Comparison of ENCODE assay signal across 8 cellular contexts in the genomic region with DNA sequence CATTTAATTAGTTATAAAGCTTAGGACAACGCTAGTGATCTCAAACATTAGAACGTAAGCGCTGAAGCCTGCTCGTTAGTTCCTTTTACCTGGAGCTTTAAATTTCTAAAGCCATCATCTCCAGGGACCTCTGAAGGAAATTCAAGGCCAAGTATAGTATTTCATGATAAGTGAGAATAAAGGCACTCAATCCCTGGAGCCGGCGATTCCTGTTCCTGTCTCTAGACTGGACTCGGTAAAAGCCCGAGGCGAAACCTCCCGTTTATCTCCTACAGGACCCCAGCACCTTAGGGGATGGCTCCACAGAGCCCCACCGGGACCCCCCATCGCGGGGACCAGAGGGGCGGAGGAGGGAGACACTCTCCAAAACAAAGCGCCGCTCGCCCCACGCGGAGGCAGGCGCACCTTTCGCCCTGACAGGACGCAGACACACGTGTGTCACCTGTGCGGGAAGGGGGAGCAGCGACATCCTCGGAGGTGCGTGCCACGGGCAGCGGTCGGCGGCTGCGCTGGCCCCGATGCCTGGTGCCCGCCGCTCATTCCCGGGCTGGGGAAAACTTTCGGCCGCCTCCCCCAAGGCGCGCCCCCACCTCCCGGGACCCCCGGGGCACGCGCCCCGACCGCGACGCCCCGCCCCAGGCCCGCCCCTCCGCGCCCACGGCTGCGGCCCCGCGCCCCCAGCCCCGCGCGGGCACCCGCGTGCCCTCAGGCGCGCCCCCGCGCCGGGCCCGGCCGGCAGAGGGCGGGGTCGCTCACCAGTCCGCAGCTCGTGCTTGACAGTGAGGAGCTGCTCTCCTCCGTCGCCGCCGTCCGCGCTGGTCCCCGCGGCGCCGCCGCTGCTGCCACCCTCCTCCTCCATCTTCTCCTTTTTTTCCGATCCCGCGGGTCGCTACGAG. TPM values are rescaled to one million over a fixed set of nuclear protein-coding genes. Genes with fewer than 3 reads are reported as not detected.
DNase-seq lines count a peak whose midpoint lies in the region; ATAC-seq, FAIRE-seq and TF ChIP-seq lines count a peak whose summit lies in the region.

No MANE protein-coding gene starts in this region.

- H3K4me1 ChIP-seq in mammary epithelial cell (ENCODE audit: insufficient read depth, low read length), result peaks cover 22% of the 10 kb centered on the region
- peaks cover 10% of the 10 kb centered on the region for H3K4me1 ChIP-seq in keratinocyte (ENCODE audit: control insufficient read depth, extremely low read depth, insufficient read depth, low read length)

- H4K20me1 ChIP-seq in mammary epithelial cell (ENCODE audit: insufficient read depth, low read length) (no peaks in the 10 kb centered on the region), keratinocyte (ENCODE audit: control insufficient read depth, extremely low read depth, insufficient read depth, low read length) (no peaks in the 10 kb centered on the region)

- no peaks in the 10 kb centered on the region for H3K36me3 ChIP-seq in mammary epithelial cell (ENCODE audit: insufficient read depth, low read length)
- H3K36me3 ChIP-seq in keratinocyte (ENCODE audit: control insufficient read depth in 2 of 2, extremely low read depth in 1 of 2, insufficient read depth in 2 of 2, low read length in 2 of 2), result no peaks in the 10 kb centered on the region

- TF ChIP-seq CTCF in WTC11 (IDR thresholded peaks at IDR 0.05) (no peak), mammary epithelial cell (conservative IDR thresholded peaks at IDR 0.05 in 1 of 2, IDR thresholded peaks at IDR 0.05 in 1 of 2; ENCODE audit: extremely low read depth in 1 of 2, insufficient read depth in 1 of 2, low read depth in 1 of 2, low read length in 2 of 2) (peak in 1 of 2 donors; percentile 35), keratinocyte (optimal IDR thresholded peaks at IDR 0.05 in 1 of 3, IDR thresholded peaks at IDR 0.05 in 1 of 3, conservative IDR thresholded peaks at IDR 0.05 in 1 of 3; ENCODE audit: extremely low read depth in 1 of 3, insufficient read depth in 2 of 3, low read length in 3 of 3) (peak in 1 of 3 experiments; percentile 49)

- CTCF ChIA-PET in WTC11 (lab: Charles Lee), result interaction anchor here (0.6 to 3.3 kb wide), 13 partner anchors 12 to 274 kb away, joined by 3 to 20 read pairs (median 4); partner anchors contain the start of gene DGLUCY
- CTCF ChIA-PET in mammary epithelial cell (lab: Charles Lee; ENCODE audit: low non-redundant PET), result interaction anchor here (0.5 to 1.2 kb wide), 2 partner anchors 90 to 114 kb away, joined by 6 to 11 read pairs; no protein-coding TSS in a partner anchor

- peak overlapping the region; percentile 90 for H3K9ac ChIP-seq in mammary epithelial cell (ENCODE audit: insufficient read depth, low read length)
- peak overlapping the region; percentile 85 for H3K9ac ChIP-seq in keratinocyte (ENCODE audit: control insufficient read depth, extremely low read depth, insufficient read depth, low read length)

- in situ Hi-C loops in mammary epithelial cell (cut with MboI; ENCODE audit: low sequenced_read_pairs in 2 of 2), result loop anchor here in 1 of 2 donors (5.0 to 10.0 kb wide), 2 partner anchors 82 to 155 kb away; no protein-coding TSS in a partner anchor

- peaks cover 2% of the 10 kb centered on the region for H3K27me3 Mint-ChIP-seq in WTC11 (ENCODE audit: low read depth)

- H3K36me3 Mint-ChIP-seq in WTC11, result no peaks in the 10 kb centered on the region

- H3K9me3 ChIP-seq in mammary epithelial cell (replicated peaks; ENCODE audit: insufficient read depth, low read length) (no peaks in the 10 kb centered on the region), keratinocyte (ENCODE audit: control insufficient read depth, low read depth, low read length) (no peaks in the 10 kb centered on the region)

- H2AFZ ChIP-seq in mammary epithelial cell (ENCODE audit: low read depth, low read length) (peak overlapping the region; percentile 93), keratinocyte (ENCODE audit: control insufficient read depth, low read length) (peak overlapping the region; percentile 84)

- under 1% methylated on average over 11 of the region's 88 CpGs for WGBS in mammary epithelial cell (ENCODE audit: low coverage, missing lambda C conversion rate)

- intact Hi-C loops in mammary epithelial cell (cut with micrococcal nuclease), result loop anchor here (1.0 to 5.0 kb wide), 3 partner anchors 53 to 157 kb away; no protein-coding TSS in a partner anchor

- BruUV-seq in mammary epithelial cell (replicated peaks; lab: Mats Ljungman, UMichigan), result no TSS peak

- FAIRE-seq in GM12891 (lab: Jason Lieb, UNC) (no peak), keratinocyte (lab: Jason Lieb, UNC) (no peak)

- dilution Hi-C loops in mammary epithelial cell (cut with HindIII; ENCODE audit: low sequenced_read_pairs), result loop anchor here (5.0 kb wide), 2 partner anchors 57 to 93 kb away; no protein-coding TSS in a partner anchor
- dilution Hi-C loops in keratinocyte (cut with MboI; ENCODE audit: extremely low pct_ligation_motif_present, low sequenced_read_pairs), result no loop called here

- peak overlapping the region; percentile 76 for H3K4me3 Mint-ChIP-seq in WTC11

- peak overlapping the region; percentile 92 to 94 (median 93) for H3K4me3 ChIP-seq in mammary epithelial cell (replicated peaks in 1 of 3; ENCODE audit: insufficient read depth in 1 of 3, low read depth in 2 of 3, low read length in 3 of 3)
- peak overlapping the region; percentile 71 to 83 (median 76) for H3K4me3 ChIP-seq in keratinocyte (ENCODE audit: control insufficient read depth in 2 of 3, extremely low read depth in 1 of 3, insufficient read depth in 2 of 3, low read depth in 1 of 3, low read length in 3 of 3)

- H3K4me1 Mint-ChIP-seq in WTC11, result 0 out of 2 replicates have a peak, but pooled peaks cover 2% of the 10 kb centered on the region

- H3K9me3 Mint-ChIP-seq in WTC11, result no peaks in the 10 kb centered on the region

- peak; percentile 17 for ATAC-seq in HG02623 (IDR thresholded peaks at IDR 0.05; ENCODE audit: unreplicated experiment)
- ATAC-seq in WTC11, result peak; percentile 9

- H3K4me2 ChIP-seq in mammary epithelial cell (ENCODE audit: insufficient read depth, low read depth, low read length) (peak overlapping the region; percentile 98), keratinocyte (ENCODE audit: control insufficient read depth, extremely low read depth, insufficient read depth, low read depth, low read length) (peak overlapping the region; percentile 95)

- no peak for TF ChIP-seq POLR2A in GM12891 (IDR thresholded peaks at IDR 0.05; ENCODE audit: low read depth, low read length)

- H3K79me2 ChIP-seq in mammary epithelial cell (ENCODE audit: insufficient read depth, low read length) (peaks cover 4% of the 10 kb centered on the region), keratinocyte (ENCODE audit: control insufficient read depth, insufficient read depth, low read length) (no peaks in the 10 kb centered on the region)

- peak; percentile 39 for DNase-seq in GM12891 (ENCODE audit: insufficient read length, low spot score)
- DNase-seq in NCI-H1105 treated with DMSO at 0.1 percent for 48 hours (lab: John Stamatoyannopoulos, UW), result peak; percentile 76
- DNase-seq in WTC11 (ENCODE audit: low spot score), result peak; percentile 54
- DNase-seq in mammary epithelial cell, result peak; percentile 33
- DNase-seq in keratinocyte (ENCODE audit: low read depth, low spot score), result no peak
- peak; percentile 70 for DNase-seq in stimulated activated CD4-positive, alpha-beta T cell treated with anti-CD3 and anti-CD28 coated beads, Interleukin-15, amount 100 ng/mL, for 24 hours
- DNase-seq in kidney glomerular epithelial cell (lab: John Stamatoyannopoulos, UW), result no peak

- POLR2A ChIA-PET in WTC11 (lab: Charles Lee), result interaction anchor here (0.5 to 1.3 kb wide), 7 partner anchors 19 to 168 kb away, joined by 3 to 6 read pairs (median 4); partner anchors contain the start of gene DGLUCY

- H3K27ac Mint-ChIP-seq in WTC11, result no peak overlapping the region

- no peaks in the 10 kb centered on the region for H3K9me1 ChIP-seq in keratinocyte (ENCODE audit: control insufficient read depth, extremely low read depth, insufficient read depth, low read length)

- H3K27me3 ChIP-seq in mammary epithelial cell (ENCODE audit: insufficient read depth, low read length) (no peaks in the 10 kb centered on the region), keratinocyte (ENCODE audit: control insufficient read depth, extremely low read depth, insufficient read depth, low read length) (no peaks in the 10 kb centered on the region)

- peak overlapping the region; percentile 93 for H3K27ac ChIP-seq in mammary epithelial cell (ENCODE audit: insufficient read depth, low read depth, low read length)
- H3K27ac ChIP-seq in keratinocyte (ENCODE audit: control insufficient read depth, insufficient read depth, low read length), result peak overlapping the region; percentile 77

TF ChIP-seq in GM12891, 5 proteins besides CTCF, POLR2A, EP300 and RAD21:
- no peak for TF ChIP-seq SPI1 (IDR thresholded peaks at IDR 0.05; ENCODE audit: low read depth, low read length)

TF ChIP-seq in WTC11, 78 proteins besides CTCF, POLR2A, EP300 and RAD21 (continues in another document):
- no peak for TF ChIP-seq FOXP1 (CRISPR knock-in tag; IDR thresholded peaks at IDR 0.05; ENCODE audit: borderline replicate concordance)

RNA-seq across cellular contexts. Expression of gene RPS6KA5, which starts 0.6 kb away (rescaled TPM):
- 0.54 TPM for polyA plus RNA-seq in GM12891 (2012; ENCODE audit: low read depth, missing spikeins)
- 3.7 to 5.3 TPM (median 5.2 TPM) in 3 replicates for total RNA-seq in WTC11 (2021)
- 10 to 100 TPM in 1 of 2 donors, 1 to 10 TPM in 1; 4.8 to 10.9 TPM for total RNA-seq in mammary epithelial cell
- polyA plus RNA-seq in mammary epithelial cell, result 3.1 TPM
- 1.4 TPM for polyA minus RNA-seq in mammary epithelial cell
- 1.4 to 2.9 TPM (median 2.6 TPM) in 3 replicates for polyA plus RNA-seq in keratinocyte
- 9.8 TPM for polyA plus RNA-seq in keratinocyte (2011; ENCODE audit: low read depth)
- polyA plus RNA-seq in keratinocyte (2011; cell fraction: cytosol; rRNA removed), result 1.0 and 1.5 TPM in 2 replicates
- polyA plus RNA-seq in keratinocyte (2011; cell fraction: nucleus; rRNA removed), result 2.4 and 2.5 TPM in 2 replicates
- 1.7 and 4.0 TPM in 2 replicates for polyA plus RNA-seq in keratinocyte (2012; ENCODE audit: low replicate concordance)
- 0.62 to 3.0 TPM (median 1.5 TPM) in 3 replicates for polyA minus RNA-seq in keratinocyte
- 1.9 TPM for polyA minus RNA-seq in keratinocyte (2011; cell fraction: cytosol; rRNA and poly(A)+ RNA removed)
- 2.0 and 6.7 TPM in 2 replicates for polyA minus RNA-seq in keratinocyte (2011; cell fraction: nucleus; rRNA and poly(A)+ RNA removed)

RNA-seq across cellular contexts. Expression of gene DGLUCY, which starts 54.0 kb away (rescaled TPM):
- 26.9 TPM for polyA plus RNA-seq in GM12891 (2012; ENCODE audit: low read depth, missing spikeins)
- total RNA-seq in WTC11 (2021), result 35.4 to 38.7 TPM (median 36.9 TPM) in 3 replicates
- 10 to 100 TPM; 38.0 to 41.1 TPM for total RNA-seq in mammary epithelial cell
- 17.9 TPM for polyA plus RNA-seq in mammary epithelial cell
- 33.6 TPM for polyA minus RNA-seq in mammary epithelial cell
- 13.7 to 33.1 TPM (median 19.4 TPM) in 3 replicates for polyA plus RNA-seq in keratinocyte
- 4.7 TPM for polyA plus RNA-seq in keratinocyte (2011; ENCODE audit: low read depth)
- 11.7 and 12.0 TPM in 2 replicates for polyA plus RNA-seq in keratinocyte (2011; cell fraction: cytosol; rRNA removed)
- polyA plus RNA-seq in keratinocyte (2011; cell fraction: nucleus; rRNA removed), result 32.9 and 39.7 TPM in 2 replicates
- 5.8 and 22.4 TPM in 2 replicates for polyA plus RNA-seq in keratinocyte (2012; ENCODE audit: low replicate concordance)
- 15.9 to 44.8 TPM (median 24.6 TPM) in 3 replicates for polyA minus RNA-seq in keratinocyte
- 19.0 TPM for polyA minus RNA-seq in keratinocyte (2011; cell fraction: cytosol; rRNA and poly(A)+ RNA removed)
- 23.3 and 28.5 TPM in 2 replicates for polyA minus RNA-seq in keratinocyte (2011; cell fraction: nucleus; rRNA and poly(A)+ RNA removed)

Comparison
In these comparisons a context has a peak if more than half of its experiments do, and no peak if none do; other contexts are left out.
1. DNase-seq: peak in GM12891 (single experiment), NCI-H1105 treated with DMSO at 0.1 percent for 48 hours (single experiment), WTC11 (single experiment), mammary epithelial cell (single experiment) and stimulated activated CD4-positive, alpha-beta T cell treated with anti-CD3 and anti-CD28 coated beads, Interleukin-15, amount 100 ng/mL, for 24 hours (single experiment); none in keratinocyte (single experiment) and kidney glomerular epithelial cell (single experiment).